ENCODE assay signal across 8 cellular contexts in genomic region chr10:69438531-69439349, GRCh38. TPM values are rescaled to one million over a fixed set of nuclear protein-coding genes. Genes with fewer than 3 reads are reported as not detected.
DNase-seq lines count a peak whose midpoint lies in the region; ATAC-seq and TF ChIP-seq lines count a peak whose summit lies in the region.

No MANE protein-coding gene starts in this region.

- H3K27ac ChIP-seq in HEK293 (ENCODE audit: extremely low read depth, low read depth, low read length) (no peak overlapping the region), SK-N-MC (peak overlapping the region; percentile 68; the same call in 1 of the 2 replicates), heart right ventricle (peak overlapping the region in 9 of 10 donors; percentile 7 to 82 (median 58)), spleen (no peak overlapping the region)

- no peaks in the 10 kb centered on the region for H3K36me3 Mint-ChIP-seq in activated CD8-positive, alpha-beta T cell treated with anti-CD3 and anti-CD28 coated beads for 36 hours (ENCODE audit: low read depth)

- intact Hi-C loops in heart right ventricle (cut with DNase I) = no loop called here
- intact Hi-C loops in spleen (cut with DNase I; ENCODE audit: low total_unique reads) = no loop called here
- intact Hi-C loops in activated CD8-positive, alpha-beta T cell treated with anti-CD3 and anti-CD28 coated beads for 36 hours (cut with micrococcal nuclease) = no loop called here

- TF ChIP-seq POLR2A in spleen (IDR thresholded peaks at IDR 0.05) = no peak

- no peaks in the 10 kb centered on the region for H3K27me3 ChIP-seq in heart right ventricle
- H3K27me3 ChIP-seq in spleen (replicated peaks in 1 of 7) = no peaks in the 10 kb centered on the region

- DNase-seq in SK-N-MC (ENCODE audit: low read depth, low spot score) (no peak), heart right ventricle (no peak), spleen (peak; percentile 27), UCSD-AML1 (lab: John Stamatoyannopoulos, UW; ENCODE audit: unreplicated experiment) (no peak)
- no peak for DNase-seq in NK-92 treated with Interleukin-12 subunit alpha and Interleukin-12 subunit beta, amount 100 ng/mL, for 24 hours (lab: John Stamatoyannopoulos, UW)
- DNase-seq in activated CD8-positive, alpha-beta T cell treated with anti-CD3 and anti-CD28 coated beads for 36 hours = no peak

- peaks cover 1% of the 10 kb centered on the region for H3K27me3 Mint-ChIP-seq in activated CD8-positive, alpha-beta T cell treated with anti-CD3 and anti-CD28 coated beads for 36 hours

- H3K36me3 ChIP-seq in HEK293 (ENCODE audit: control insufficient read depth in 2 of 2, insufficient read depth in 1 of 2, low read length in 2 of 2) (no peaks in the 10 kb centered on the region), SK-N-MC (ENCODE audit: insufficient read depth, low read length) (no peaks in the 10 kb centered on the region), heart right ventricle (no peaks in the 10 kb centered on the region), spleen (no peaks in the 10 kb centered on the region)

- H3K4me1 ChIP-seq in HEK293 (ENCODE audit: control insufficient read depth, insufficient read depth, low read length) (peaks cover 6% of the 10 kb centered on the region; the same call in 1 of the 2 replicates), heart right ventricle (peaks cover 6 to 35% (median 19%) of the 10 kb centered on the region in 9 donors), spleen (peaks cover 0 to 22% (median 7%) of the 10 kb centered on the region in 6 donors)

- no peak overlapping the region for H3K27ac Mint-ChIP-seq in activated CD8-positive, alpha-beta T cell treated with anti-CD3 and anti-CD28 coated beads for 36 hours

- CTCF ChIA-PET in HEK293 (lab: Yijun Ruan, JAX) = interaction anchor here (0.6 to 0.8 kb wide), 4 partner anchors 8 to 521 kb away, joined by 3 to 4 read pairs (median 3); no protein-coding TSS in a partner anchor
- CTCF ChIA-PET in activated CD8-positive, alpha-beta T cell treated with anti-CD3 and anti-CD28 coated beads for 36 hours (lab: Charles Lee) = interaction anchor here (1.1 kb wide), 1 partner anchor 12 kb away, joined by 3 read pairs; the partner anchor contains the start of gene TSPAN15

- ATAC-seq in heart right ventricle = peak in 7 of 8 donors; percentile 55 to 90 (median 75)
- ATAC-seq in HG02840 (IDR thresholded peaks at IDR 0.05; ENCODE audit: low FRiP score, unreplicated experiment) = no peak
- no peak for ATAC-seq in activated CD8-positive, alpha-beta T cell treated with anti-CD3 and anti-CD28 coated beads for 36 hours

- H3K4me3 ChIP-seq in HEK293 (ENCODE audit: low read depth, low read length) = no peak overlapping the region
- peak overlapping the region; percentile 51 for H3K4me3 ChIP-seq in SK-N-MC
- no peak overlapping the region for H3K4me3 ChIP-seq in heart right ventricle
- H3K4me3 ChIP-seq in spleen = no peak overlapping the region

- no peak overlapping the region for H3K9ac ChIP-seq in SK-N-MC (ENCODE audit: insufficient read length)

- POLR2A ChIA-PET in HEK293 (lab: Yijun Ruan, JAX) = interaction anchor here (0.7 to 1.3 kb wide), 2 partner anchors 12 to 113 kb away, joined by 3 to 4 read pairs; no protein-coding TSS in a partner anchor
- POLR2A ChIA-PET in activated CD8-positive, alpha-beta T cell treated with anti-CD3 and anti-CD28 coated beads for 36 hours (lab: Charles Lee) = no interaction called here

- WGBS in heart right ventricle, 2 donors = 42 to 44% methylated on average over 10 of the region's 10 CpGs
- 44 to 51% (median 47%) methylated on average over 10 of the region's 10 CpGs for WGBS in spleen, 5 donors

- no peak overlapping the region for H3K4me3 Mint-ChIP-seq in activated CD8-positive, alpha-beta T cell treated with anti-CD3 and anti-CD28 coated beads for 36 hours

- H3K4me1 Mint-ChIP-seq in activated CD8-positive, alpha-beta T cell treated with anti-CD3 and anti-CD28 coated beads for 36 hours (ENCODE audit: low read depth) = no peaks in the 10 kb centered on the region

- TF ChIP-seq CTCF in HEK293 (tag by site-specific recombination; IDR thresholded peaks at IDR 0.05) (no peak), heart right ventricle (IDR thresholded peaks at IDR 0.05) (no peak), spleen (IDR thresholded peaks at IDR 0.05 in 8 of 11, conservative IDR thresholded peaks at IDR 0.05 in 3 of 11) (no peak)
- no peak for TF ChIP-seq CTCF in activated CD8-positive, alpha-beta T cell treated with anti-CD3 and anti-CD28 coated beads for 36 hours (IDR thresholded peaks at IDR 0.05)

- H3K9me3 ChIP-seq in HEK293 (ENCODE audit: control insufficient read depth, insufficient read depth, low read depth, low read length) = no peaks in the 10 kb centered on the region
- H3K9me3 ChIP-seq in SK-N-MC (ENCODE audit: low read depth, low read length) = no peaks in the 10 kb centered on the region
- no peaks in the 10 kb centered on the region for H3K9me3 ChIP-seq in heart right ventricle
- H3K9me3 ChIP-seq in spleen = no peaks in the 10 kb centered on the region

- H3K9me3 Mint-ChIP-seq in activated CD8-positive, alpha-beta T cell treated with anti-CD3 and anti-CD28 coated beads for 36 hours = no peaks in the 10 kb centered on the region

TF ChIP-seq in HEK293, 187 proteins besides CTCF, POLR2A, EP300 and RAD21:
- no peak for TF ChIP-seq ZNF433 (tag by site-specific recombination; IDR thresholded peaks at IDR 0.05; ENCODE audit: low read depth)
- TF ChIP-seq ZSCAN16 (tag by site-specific recombination; IDR thresholded peaks at IDR 0.05) = peak; percentile 77

RNA-seq across cellular contexts. Expression of gene TSPAN15, which starts 12.5 kb away (rescaled TPM):
- 10 to 100 TPM in 5 of 10 donors, 1 to 10 TPM in 5; 5.0 to 16.5 (median 9.4) TPM for total RNA-seq in heart right ventricle
- polyA plus RNA-seq in heart right ventricle = 10 to 100 TPM; 15.4 to 18.2 TPM
- 10 to 100 TPM; 23.8 to 68.4 (median 50.0) TPM for total RNA-seq in spleen
- polyA plus RNA-seq in spleen = 10 to 100 TPM; 13.5 to 28.2 (median 14.5) TPM
- 1 to 10 TPM in 1 of 2 experiments, under 1 TPM in 1; 0.58 to 1.2 TPM for total RNA-seq in activated CD8-positive, alpha-beta T cell treated with anti-CD3 and anti-CD28 coated beads for 36 hours

RNA-seq across cellular contexts. Expression of gene TACR2, which starts 22.0 kb away (rescaled TPM):
- total RNA-seq in heart right ventricle (under 1 TPM in 8 of 10 donors, not detected in 2; 0.15 to 0.93 (median 0.25) TPM), spleen (under 1 TPM in 3 of 7 donors, not detected in 4; 0.25 to 0.52 (median 0.34) TPM)
- polyA plus RNA-seq in heart right ventricle (under 1 TPM in 1 of 2 donors, not detected in 1; 0.13 TPM), spleen (under 1 TPM; 0.15 to 0.36 (median 0.26) TPM)
- not detected for total RNA-seq in activated CD8-positive, alpha-beta T cell treated with anti-CD3 and anti-CD28 coated beads for 36 hours

Comparison
In these comparisons a context has a peak if more than half of its experiments do, and no peak if none do; other contexts are left out.
1. H3K27ac ChIP-seq: peak in SK-N-MC (single experiment) and heart right ventricle (9 of 10); none in HEK293 (single experiment) and spleen (0 of 8).
2. ATAC-seq: peak in heart right ventricle (7 of 8); none in HG02840 (single experiment) and activated CD8-positive, alpha-beta T cell treated with anti-CD3 and anti-CD28 coated beads for 36 hours (single experiment).